17 cellular contexts compared by ENCODE assay signal in genomic region chr1:215482079-215482478, GRCh38.
DNase-seq lines count a peak whose midpoint lies in the region; ATAC-seq and TF ChIP-seq lines count a peak whose summit lies in the region.
"Had no signal": no experiment of that assay in that cellular context is flagged by ENCODE, and none has a peak within 500 bp of the region (broad histone marks: within the 10 kb centered on the region; RNA-seq: fewer than 3 reads in every experiment).

No MANE protein-coding gene starts in this region.

- no peak overlapping the region for H3K9ac ChIP-seq in colonic mucosa (ENCODE audit: low read depth in 2 of 2, low read length in 2 of 2)
- H3K9ac ChIP-seq: BLaER1 had no signal

- TF ChIP-seq CTCF in LNCaP clone FGC (IDR thresholded peaks at IDR 0.05; ENCODE audit: control insufficient read depth, extremely low read depth, insufficient read depth) (no peak), hepatocyte (IDR thresholded peaks at IDR 0.05; ENCODE audit: poor library complexity) (no peak), colonic mucosa (IDR thresholded peaks at IDR 0.05) (no peak)

- no peaks in the 10 kb centered on the region for H3K79me2 ChIP-seq in hepatocyte

- H3K27ac ChIP-seq in hepatocyte (no peak overlapping the region), colonic mucosa (no peak overlapping the region)
- H3K27ac ChIP-seq: 22Rv1, BLaER1 had no signal

- no peaks in the 10 kb centered on the region for H3K36me3 ChIP-seq in hepatocyte (replicated peaks; ENCODE audit: insufficient read depth, low read depth)
- H3K36me3 ChIP-seq in colonic mucosa: no peaks in the 10 kb centered on the region
- H3K36me3 ChIP-seq: BLaER1 had no signal

- H3K9me2 ChIP-seq in hepatocyte (replicated peaks; ENCODE audit: insufficient read depth): no peaks in the 10 kb centered on the region

- H3K4me1 ChIP-seq in hepatocyte (ENCODE audit: insufficient read depth) (no peaks in the 10 kb centered on the region), colonic mucosa (no peaks in the 10 kb centered on the region)
- H3K4me1 ChIP-seq: Caco-2 had no signal

- intact Hi-C loops in colonic mucosa (cut with DNase I): no loop called here

- no peaks in the 10 kb centered on the region for H3K27me3 ChIP-seq in hepatocyte
- no peaks in the 10 kb centered on the region for H3K27me3 ChIP-seq in colonic mucosa
- H3K27me3 ChIP-seq: BLaER1 had no signal

- H3K4me2 ChIP-seq in hepatocyte: no peak overlapping the region
- H3K4me2 ChIP-seq: BLaER1, GM23338 had no signal

- H2AFZ ChIP-seq in hepatocyte: no peak overlapping the region
- H2AFZ ChIP-seq: GM23338 had no signal

- WGBS in hepatocyte (ENCODE audit: low lambda C conversion rate, missing lambda C conversion rate): 88% methylated on average over 2 of the region's 2 CpGs

- H3K9me3 ChIP-seq in hepatocyte (ENCODE audit: low read depth) (no peaks in the 10 kb centered on the region), colonic mucosa (no peaks in the 10 kb centered on the region)
- H3K9me3 ChIP-seq: Caco-2 had no signal

- no peaks in the 10 kb centered on the region for H4K20me1 ChIP-seq in hepatocyte (ENCODE audit: insufficient read depth, poor library complexity, severe bottlenecking)
- H4K20me1 ChIP-seq: BLaER1 had no signal

- H3K4me3 ChIP-seq in LNCaP clone FGC (ENCODE audit: low read depth, low read length): no peak overlapping the region
- H3K4me3 ChIP-seq in hepatocyte: no peak overlapping the region
- H3K4me3 ChIP-seq in colonic mucosa: no peak overlapping the region
- H3K4me3 ChIP-seq: BLaER1, GM23338 had no signal

- DNase-seq in DMS 273 (lab: John Stamatoyannopoulos, UW; ENCODE audit: unreplicated experiment) (peak; percentile 11), DMS 273 treated with DMSO at 0.1 percent for 48 hours (lab: John Stamatoyannopoulos, UW) (no peak), LNCaP clone FGC (ENCODE audit: low read depth) (peak; percentile 21), cerebellar cortex (ENCODE audit: low spot score) (peak; percentile 1), hepatocyte (ENCODE audit: low spot score) (peak; percentile 6), colonic mucosa (no peak)
- DNase-seq: AML-193; Caco-2; CD8-positive, alpha-beta memory T cell; DND-41; GF-D8; H7 had no signal

- ATAC-seq in HG03095 (IDR thresholded peaks at IDR 0.05; ENCODE audit: unreplicated experiment) (no peak), GM18870 (IDR thresholded peaks at IDR 0.05; ENCODE audit: unreplicated experiment) (no peak)
- ATAC-seq: GM23338 had no signal

Comparison
In these comparisons a context has a peak if more than half of its experiments do, and no peak if none do; other contexts are left out.
1. DNase-seq: peak in DMS 273 (single experiment), LNCaP clone FGC (single experiment), cerebellar cortex (single experiment) and hepatocyte (single experiment); none in DMS 273 treated with DMSO at 0.1 percent for 48 hours (single experiment) and colonic mucosa (single experiment).